In genomic region chr10:102113261-102113955, GRCh38 we compare ENCODE assay signal across 8 cellular contexts. TPM values are rescaled to one million over a fixed set of nuclear protein-coding genes. Genes with fewer than 3 reads are reported as not detected.
A peak's percentile ranks its signal among the peaks of the same experiment; 100 is the strongest.
DNase-seq lines count a peak whose midpoint lies in the region; ATAC-seq and TF ChIP-seq lines count a peak whose summit lies in the region.

No MANE protein-coding gene starts in this region.

- peak overlapping the region; percentile 47 to 95; a peak in 2 of 4 replicates for H3K27ac ChIP-seq in SK-N-SH (ENCODE audit: low read depth in 2 of 2, low read length in 1 of 2)
- H3K27ac ChIP-seq in iPS-20b (ENCODE audit: low read length), result peak overlapping the region; percentile 52
- H3K27ac ChIP-seq in stomach, result peak overlapping the region in 3 of 5 donors; percentile 87 to 99 (median 95)

- H3K4me3 Mint-ChIP-seq in activated T-helper 1 cell treated with anti-CD3 and anti-CD28 coated beads, Interleukin-12 subunit alpha, Interleukin-12 subunit beta, Interleukin-2, Interleukin-4 antibody, amounts not matched to agents 30 ng/mL and 10 ng/mL and 1 ng/mL, durations not matched to agents 14 hours and 24 hours and 36 hours, result peak overlapping the region; percentile 85

- ATAC-seq in SK-N-SH treated with all-trans-retinoic acid at 6 μM for 48 hours, result no peak

- DNase-seq in SK-N-SH (no peak), stomach (no peak), cerebellum (ENCODE audit: low spot score) (no peak), NCI-H128 (lab: John Stamatoyannopoulos, UW; ENCODE audit: unreplicated experiment) (no peak), HK-2 (ENCODE audit: unreplicated experiment) (no peak)
- DNase-seq in activated T-helper 1 cell treated with anti-CD3 and anti-CD28 coated beads, Interleukin-12 subunit alpha, Interleukin-12 subunit beta, Interleukin-2, Interleukin-4 antibody, amounts not matched to agents 30 ng/mL and 10 ng/mL and 1 ng/mL, durations not matched to agents 14 hours and 24 hours and 36 hours (ENCODE audit: low spot score), result no peak

- peaks cover 49% of the 10 kb centered on the region for H4K20me1 ChIP-seq in SK-N-SH (ENCODE audit: insufficient read depth)

- H3K27me3 Mint-ChIP-seq in activated T-helper 1 cell treated with anti-CD3 and anti-CD28 coated beads, Interleukin-12 subunit alpha, Interleukin-12 subunit beta, Interleukin-2, Interleukin-4 antibody, amounts not matched to agents 30 ng/mL and 10 ng/mL and 1 ng/mL, durations not matched to agents 14 hours and 24 hours and 36 hours (ENCODE audit: insufficient read depth), result no peaks in the 10 kb centered on the region

- CTCF ChIA-PET in SK-N-SH (lab: Yijun Ruan, JAX), result interaction anchor here (0.9 to 3.4 kb wide), 7 partner anchors 9 to 1052 kb away, joined by 3 to 12 read pairs (median 4); partner anchors contain the start of genes HPS6 and KAZALD1

- peaks cover 15% of the 10 kb centered on the region for H3F3A ChIP-seq in SK-N-SH (replicated peaks; ENCODE audit: insufficient read depth)

- TF ChIP-seq EP300 in SK-N-SH (IDR thresholded peaks at IDR 0.05; ENCODE audit: borderline replicate concordance in 1 of 2, low read depth in 1 of 2, low read length in 1 of 2), result no peak
- no peak for TF ChIP-seq EP300 in stomach (IDR thresholded peaks at IDR 0.05)

- H3K9ac ChIP-seq in SK-N-SH (peak overlapping the region; percentile 86), iPS-20b (ENCODE audit: low read depth, low read length) (peak overlapping the region; percentile 90; the same call in 1 of the 2 replicates)

- no peak for TF ChIP-seq RAD21 in SK-N-SH (IDR thresholded peaks at IDR 0.05; ENCODE audit: low read length)

- peak overlapping the region; percentile 94 for H3K4me2 ChIP-seq in SK-N-SH

- no peak for TF ChIP-seq POLR2A in stomach (IDR thresholded peaks at IDR 0.05)

- peaks cover 33% of the 10 kb centered on the region in 2 experiments for H3K36me3 ChIP-seq in SK-N-SH (replicated peaks in 1 of 2; ENCODE audit: control insufficient read depth in 1 of 2, insufficient read depth in 2 of 2, low read length in 1 of 2)
- peaks cover 36% of the 10 kb centered on the region for H3K36me3 ChIP-seq in iPS-20b (ENCODE audit: insufficient read depth, low read depth, low read length)
- H3K36me3 ChIP-seq in stomach, result peaks cover 33 to 35% (median 34%) of the 10 kb centered on the region in 4 donors

- H3K9me3 ChIP-seq in SK-N-SH (no peaks in the 10 kb centered on the region), iPS-20b (ENCODE audit: insufficient read depth, low read depth, low read length) (no peaks in the 10 kb centered on the region), stomach (no peaks in the 10 kb centered on the region)

- H3K36me3 Mint-ChIP-seq in activated T-helper 1 cell treated with anti-CD3 and anti-CD28 coated beads, Interleukin-12 subunit alpha, Interleukin-12 subunit beta, Interleukin-2, Interleukin-4 antibody, amounts not matched to agents 30 ng/mL and 10 ng/mL and 1 ng/mL, durations not matched to agents 14 hours and 24 hours and 36 hours (ENCODE audit: low read depth), result peaks cover 25% of the 10 kb centered on the region

- H3K27ac Mint-ChIP-seq in activated T-helper 1 cell treated with anti-CD3 and anti-CD28 coated beads, Interleukin-12 subunit alpha, Interleukin-12 subunit beta, Interleukin-2, Interleukin-4 antibody, amounts not matched to agents 30 ng/mL and 10 ng/mL and 1 ng/mL, durations not matched to agents 14 hours and 24 hours and 36 hours, result peak overlapping the region; percentile 69

- H3K4me1 ChIP-seq in SK-N-SH (ENCODE audit: control insufficient read depth in 1 of 2, insufficient read depth in 2 of 2, low read depth in 1 of 2, low read length in 1 of 2) (peaks cover 37 to 44% of the 10 kb centered on the region in 2 experiments), iPS-20b (ENCODE audit: insufficient read depth, low read length) (peaks cover 44% of the 10 kb centered on the region), stomach (peaks cover 55 to 65% (median 60%) of the 10 kb centered on the region in 4 donors)

- H3K79me2 ChIP-seq in SK-N-SH (ENCODE audit: insufficient read depth), result peaks cover 71% of the 10 kb centered on the region

- H3K4me3 ChIP-seq in SK-N-SH (ENCODE audit: low read depth in 2 of 2, low read length in 1 of 2) (peak overlapping the region; percentile 72 to 84), iPS-20b (ENCODE audit: low read length) (peak overlapping the region; percentile 89), stomach (peak overlapping the region; percentile 62 to 83 (median 76))

- TF ChIP-seq CTCF in SK-N-SH (IDR thresholded peaks at IDR 0.05) (no peak), stomach (IDR thresholded peaks at IDR 0.05) (no peak)

- POLR2A ChIA-PET in SK-N-SH (lab: Yijun Ruan, JAX), result interaction anchor here (0.8 to 0.9 kb wide), 2 partner anchors 12 to 307 kb away, joined by 3 to 4 read pairs; partner anchors contain the start of gene FBXL15

- peaks cover 71% of the 10 kb centered on the region for H3K4me1 Mint-ChIP-seq in activated T-helper 1 cell treated with anti-CD3 and anti-CD28 coated beads, Interleukin-12 subunit alpha, Interleukin-12 subunit beta, Interleukin-2, Interleukin-4 antibody, amounts not matched to agents 30 ng/mL and 10 ng/mL and 1 ng/mL, durations not matched to agents 14 hours and 24 hours and 36 hours (ENCODE audit: low read depth)

- H3K27me3 ChIP-seq in SK-N-SH (ENCODE audit: insufficient read depth), result no peaks in the 10 kb centered on the region
- no peaks in the 10 kb centered on the region for H3K27me3 ChIP-seq in iPS-20b (ENCODE audit: insufficient read depth, low read length)
- H3K27me3 ChIP-seq in stomach, result no peaks in the 10 kb centered on the region

- H3K9me3 Mint-ChIP-seq in activated T-helper 1 cell treated with anti-CD3 and anti-CD28 coated beads, Interleukin-12 subunit alpha, Interleukin-12 subunit beta, Interleukin-2, Interleukin-4 antibody, amounts not matched to agents 30 ng/mL and 10 ng/mL and 1 ng/mL, durations not matched to agents 14 hours and 24 hours and 36 hours, result no peaks in the 10 kb centered on the region

- no peak overlapping the region for H2AFZ ChIP-seq in SK-N-SH (ENCODE audit: low read depth)

- WGBS in SK-N-SH (ENCODE audit: low lambda C conversion rate), result 51% methylated on average over 7 of the region's 7 CpGs
- 33 to 57% (median 35%) methylated on average over 4 to 7 of the region's 7 CpGs for WGBS in stomach, 5 donors

- intact Hi-C loops in activated T-helper 1 cell treated with anti-CD3 and anti-CD28 coated beads, Interleukin-12 subunit alpha, Interleukin-12 subunit beta, Interleukin-2, Interleukin-4 antibody, amounts not matched to agents 30 ng/mL and 10 ng/mL and 1 ng/mL, durations not matched to agents 14 hours and 24 hours and 36 hours (cut with micrococcal nuclease), result no loop called here
- intact Hi-C loops in stomach (cut with DNase I; ENCODE audit: low total_unique reads), result no loop called here

- H3K9me2 ChIP-seq in SK-N-SH, result no peaks in the 10 kb centered on the region

TF ChIP-seq in SK-N-SH, 30 proteins besides CTCF, POLR2A, EP300 and RAD21 (continues in another document):
- TF ChIP-seq RCOR1 (IDR thresholded peaks at IDR 0.05; ENCODE audit: low read length), result 0 out of 2 replicates have a peak, but pooled peaks have one; percentile 14

RNA-seq across cellular contexts. Expression of gene LDB1, which starts 6.8 kb away (rescaled TPM):
- 85.9 and 113 TPM in 2 replicates for polyA plus RNA-seq in SK-N-SH (2012; rRNA removed)
- polyA plus RNA-seq in SK-N-SH (2012; cell fraction: cytosol; rRNA removed), result 31.9 and 39.8 TPM in 2 replicates
- polyA plus RNA-seq in SK-N-SH (2012; cell fraction: nucleus; rRNA removed), result 361 and 398 TPM in 2 replicates
- total RNA-seq in activated T-helper 1 cell treated with anti-CD3 and anti-CD28 coated beads, Interleukin-12 subunit alpha, Interleukin-12 subunit beta, Interleukin-2, Interleukin-4 antibody, amounts not matched to agents 30 ng/mL and 10 ng/mL and 1 ng/mL, durations not matched to agents 14 hours and 24 hours and 36 hours, result 78.6 and 87.1 TPM in 2 replicates
- total RNA-seq in stomach, result 10 to 100 TPM; 24.2 to 43.7 (median 34.4) TPM
- polyA plus RNA-seq in stomach, result 10 to 100 TPM; 20.4 to 28.3 (median 22.3) TPM
- 73.6 TPM for total RNA-seq in cerebellum

RNA-seq across cellular contexts. Expression of gene PPRC1, which starts 19.4 kb away (rescaled TPM):
- polyA plus RNA-seq in SK-N-SH (2012; rRNA removed) (22.6 and 23.1 TPM in 2 replicates), stomach (10 to 100 TPM; 10.4 to 15.8 (median 13.0) TPM)
- polyA plus RNA-seq in SK-N-SH (2012; cell fraction: cytosol; rRNA removed), result 9.6 and 13.0 TPM in 2 replicates
- 77.6 and 92.4 TPM in 2 replicates for polyA plus RNA-seq in SK-N-SH (2012; cell fraction: nucleus; rRNA removed)
- 112 and 115 TPM in 2 replicates for total RNA-seq in activated T-helper 1 cell treated with anti-CD3 and anti-CD28 coated beads, Interleukin-12 subunit alpha, Interleukin-12 subunit beta, Interleukin-2, Interleukin-4 antibody, amounts not matched to agents 30 ng/mL and 10 ng/mL and 1 ng/mL, durations not matched to agents 14 hours and 24 hours and 36 hours
- total RNA-seq in stomach (10 to 100 TPM; 11.7 to 37.3 (median 17.9) TPM), cerebellum (12.3 TPM)

RNA-seq across cellular contexts. Expression of gene NOLC1, which starts 38.8 kb away (rescaled TPM):
- 71.8 and 94.6 TPM in 2 replicates for polyA plus RNA-seq in SK-N-SH (2012; rRNA removed)
- 83.4 and 99.2 TPM in 2 replicates for polyA plus RNA-seq in SK-N-SH (2012; cell fraction: cytosol; rRNA removed)
- polyA plus RNA-seq in SK-N-SH (2012; cell fraction: nucleus; rRNA removed), result 79.8 and 108 TPM in 2 replicates
- total RNA-seq in activated T-helper 1 cell treated with anti-CD3 and anti-CD28 coated beads, Interleukin-12 subunit alpha, Interleukin-12 subunit beta, Interleukin-2, Interleukin-4 antibody, amounts not matched to agents 30 ng/mL and 10 ng/mL and 1 ng/mL, durations not matched to agents 14 hours and 24 hours and 36 hours, result 260 and 271 TPM in 2 replicates
- 10 to 100 TPM in 4 of 5 donors, 1 to 10 TPM in 1; 9.8 to 73.7 (median 55.6) TPM for total RNA-seq in stomach
- 10 to 100 TPM; 21.2 to 35.1 (median 27.5) TPM for polyA plus RNA-seq in stomach
- 25.6 TPM for total RNA-seq in cerebellum

RNA-seq across cellular contexts. Expression of gene HPS6, which starts 48.3 kb away (rescaled TPM):
- 7.3 and 7.8 TPM in 2 replicates for polyA plus RNA-seq in SK-N-SH (2012; rRNA removed)
- 4.0 and 6.5 TPM in 2 replicates for polyA plus RNA-seq in SK-N-SH (2012; cell fraction: cytosol; rRNA removed)
- 5.2 and 5.8 TPM in 2 replicates for polyA plus RNA-seq in SK-N-SH (2012; cell fraction: nucleus; rRNA removed)
- total RNA-seq in activated T-helper 1 cell treated with anti-CD3 and anti-CD28 coated beads, Interleukin-12 subunit alpha, Interleukin-12 subunit beta, Interleukin-2, Interleukin-4 antibody, amounts not matched to agents 30 ng/mL and 10 ng/mL and 1 ng/mL, durations not matched to agents 14 hours and 24 hours and 36 hours, result 24.5 and 26.8 TPM in 2 replicates
- total RNA-seq in stomach, result 10 to 100 TPM in 3 of 5 donors, 1 to 10 TPM in 2; 7.0 to 42.4 (median 14.0) TPM
- 10 to 100 TPM; 10.3 to 10.7 (median 10.6) TPM for polyA plus RNA-seq in stomach
- 6.5 TPM for total RNA-seq in cerebellum

RNA-seq across cellular contexts. Expression of gene ARMH3, which starts 57.4 kb away (rescaled TPM):
- 12.1 and 16.8 TPM in 2 replicates for polyA plus RNA-seq in SK-N-SH (2012; rRNA removed)
- polyA plus RNA-seq in SK-N-SH (2012; cell fraction: cytosol; rRNA removed), result 10.5 and 12.7 TPM in 2 replicates
- 17.2 and 23.7 TPM in 2 replicates for polyA plus RNA-seq in SK-N-SH (2012; cell fraction: nucleus; rRNA removed)
- 21.5 and 24.8 TPM in 2 replicates for total RNA-seq in activated T-helper 1 cell treated with anti-CD3 and anti-CD28 coated beads, Interleukin-12 subunit alpha, Interleukin-12 subunit beta, Interleukin-2, Interleukin-4 antibody, amounts not matched to agents 30 ng/mL and 10 ng/mL and 1 ng/mL, durations not matched to agents 14 hours and 24 hours and 36 hours
- total RNA-seq in stomach, result 10 to 100 TPM in 4 of 5 donors, 1 to 10 TPM in 1; 3.5 to 29.0 (median 18.2) TPM
- 10 to 100 TPM; 10.1 to 18.1 (median 10.1) TPM for polyA plus RNA-seq in stomach
- 20.9 TPM for total RNA-seq in cerebellum
